8 cellular contexts compared by ENCODE assay signal in the genomic region with DNA sequence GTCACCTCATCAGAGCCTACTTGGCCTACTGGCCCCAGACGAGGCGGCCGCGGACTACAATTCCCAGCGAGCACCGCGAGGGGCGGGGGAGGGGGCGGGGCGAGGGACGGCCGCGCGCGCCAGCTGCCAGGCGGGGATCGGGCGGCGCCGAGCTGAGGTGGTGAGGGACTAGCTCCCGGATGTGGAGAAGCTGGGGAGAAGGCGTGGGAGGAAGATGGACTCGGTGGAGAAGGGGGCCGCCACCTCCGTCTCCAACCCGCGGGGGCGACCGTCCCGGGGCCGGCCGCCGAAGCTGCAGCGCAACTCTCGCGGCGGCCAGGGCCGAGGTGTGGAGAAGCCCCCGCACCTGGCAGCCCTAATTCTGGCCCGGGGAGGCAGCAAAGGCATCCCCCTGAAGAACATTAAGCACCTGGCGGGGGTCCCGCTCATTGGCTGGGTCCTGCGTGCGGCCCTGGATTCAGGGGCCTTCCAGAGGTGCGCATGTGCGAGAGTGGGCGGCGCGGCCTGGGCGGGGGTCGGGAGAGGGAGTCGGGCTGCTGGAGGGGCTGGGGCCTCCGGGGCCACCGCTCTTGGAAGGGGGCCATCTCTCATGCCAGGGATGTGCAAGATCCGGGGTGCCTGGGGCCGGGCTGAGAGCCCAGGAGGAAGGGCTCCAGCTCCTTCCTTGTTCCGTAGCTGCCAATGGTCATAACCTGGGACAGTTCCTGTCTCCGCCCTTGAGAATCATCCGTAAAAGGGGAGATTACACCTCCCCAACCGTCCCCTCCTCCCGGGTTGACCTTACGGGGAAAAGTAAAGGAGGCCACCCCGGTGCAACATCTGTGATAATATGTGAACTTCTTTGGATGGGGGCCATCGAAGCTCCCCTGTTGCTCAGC. TPM values are rescaled to one million over a fixed set of nuclear protein-coding genes. Genes with fewer than 3 reads are reported as not detected.
DNase-seq lines count a peak whose midpoint lies in the region; ATAC-seq and TF ChIP-seq lines count a peak whose summit lies in the region.

Gene CMAS (plus strand): TSS at position 129 of the 878 bp plus-strand sequence. CDS start 86 bp downstream, at position 215.

- DNase-seq in COR-L47 (lab: John Stamatoyannopoulos, UW) (peak; percentile 45), HL-60 (ENCODE audit: low read depth in 1 of 2, low spot score in 1 of 2) (peak; percentile 56 to 70), NT2/D1 (ENCODE audit: low read depth, low spot score) (peak; percentile 89), epidermal melanocyte (ENCODE audit: insufficient read length, low spot score) (peak; percentile 46)
- peak; percentile 92 for DNase-seq in activated CD8-positive, alpha-beta memory T cell treated with anti-CD3 and anti-CD28 coated beads, Interleukin-2, amount 50 U/mL, for 48 hours
- DNase-seq in stimulated activated CD8-positive, alpha-beta memory T cell treated with anti-CD3 and anti-CD28 coated beads, Interleukin-4, amount 100 ng/mL, for 1 hour (ENCODE audit: low read depth in 2 of 2, low spot score in 1 of 2) = peak; percentile 57

- H3K4me3 ChIP-seq in HL-60 (replicated peaks; ENCODE audit: insufficient read depth, low read length) (peak within 1 kb of the TSS; percentile 97), NT2/D1 (ENCODE audit: insufficient read length, low read depth) (peak within 1 kb of the TSS; percentile 83), mononuclear cell (ENCODE audit: low read length) (peak within 1 kb of the TSS; percentile 86)

- no peak for TF ChIP-seq CTCF in HL-60 (IDR thresholded peaks at IDR 0.05; ENCODE audit: insufficient read depth, low read length)

- H3K4me1 ChIP-seq in NT2/D1 (ENCODE audit: insufficient read depth, insufficient read length) (no peaks in the 10 kb centered on the region), mononuclear cell (ENCODE audit: insufficient read depth, low read length) (peaks cover 10% of the 10 kb centered on the region)

- ATAC-seq in GM19467 (IDR thresholded peaks at IDR 0.05; ENCODE audit: unreplicated experiment) = peak; percentile 91

- H3K27me3 ChIP-seq in HL-60 (ENCODE audit: insufficient read depth, poor library complexity, severe bottlenecking) (no peaks in the 10 kb centered on the region), NT2/D1 (ENCODE audit: insufficient read depth, insufficient read length) (no peaks in the 10 kb centered on the region), mononuclear cell (ENCODE audit: insufficient read depth, low read length) (no peaks in the 10 kb centered on the region)

- peaks cover 22% of the 10 kb centered on the region for H3K36me3 ChIP-seq in NT2/D1 (ENCODE audit: insufficient read depth, insufficient read length, low read length)

- peak within 1 kb of the TSS; percentile 79 for H3K27ac ChIP-seq in HL-60 (replicated peaks)

- peak within 1 kb of the TSS; percentile 92 for H3K9ac ChIP-seq in NT2/D1 (ENCODE audit: insufficient read length, low read depth)

- no peaks in the 10 kb centered on the region for H3K9me3 ChIP-seq in NT2/D1 (ENCODE audit: insufficient read depth, low read length)
- no peaks in the 10 kb centered on the region for H3K9me3 ChIP-seq in mononuclear cell (ENCODE audit: low read depth, low read length)

RNA-seq across cellular contexts. Expression of gene CMAS, which starts in this region (rescaled TPM):
- total RNA-seq in mononuclear cell = 5.8 TPM

Comparison
In these comparisons a context has a peak if more than half of its experiments do, and no peak if none do; other contexts are left out.
1. Peak in every context shown above with its lines: DNase-seq, ATAC-seq, H3K4me3 ChIP-seq and H3K27ac ChIP-seq.